ENCODE assay signal across 27 cellular contexts in genomic region chr20:48632825-48633619, GRCh38.
DNase-seq lines count a peak whose midpoint lies in the region; ATAC-seq lines count a peak whose summit lies in the region.
"Had no signal": no experiment of that assay in that cellular context is flagged by ENCODE, and none has a peak within 500 bp of the region (broad histone marks: within the 10 kb centered on the region; RNA-seq: fewer than 3 reads in every experiment).

No MANE protein-coding gene starts in this region.

- no peak for ATAC-seq in activated naive CD8-positive, alpha-beta T cell treated with anti-CD3 and anti-CD28 coated beads, Interleukin-2, amount 50 U/mL, for 24 hours
- no peak for ATAC-seq in activated T-helper 17 cell treated with anti-CD3 and anti-CD28 coated beads, Interleukin-2, amount 50 U/mL, for 72 hours (replicated peaks)
- ATAC-seq in natural killer cell treated with Interleukin-12 subunit alpha and Interleukin-12 subunit beta and Interleukin-15 and Interleukin-18, amount 100 ng/mL, for 72 hours: no peak
- no peak for ATAC-seq in GM18873 (IDR thresholded peaks at IDR 0.05; ENCODE audit: low FRiP score, unreplicated experiment)
- ATAC-seq: stimulated activated naive CD8-positive, alpha-beta T cell treated with anti-CD3 and anti-CD28 coated beads, Interleukin-15, amount 100 ng/mL, for 72 hours had no signal

- peaks cover 26% of the 10 kb centered on the region for H3K36me3 Mint-ChIP-seq in activated naive CD8-positive, alpha-beta T cell treated with anti-CD3 and anti-CD28 coated beads, Interleukin-2, amount 50 U/mL, for 24 hours (ENCODE audit: low read depth)
- H3K36me3 Mint-ChIP-seq in activated naive CD8-positive, alpha-beta T cell treated with anti-CD3 and anti-CD28 coated beads for 36 hours: peaks cover 8% of the 10 kb centered on the region
- H3K36me3 Mint-ChIP-seq in activated T-helper 17 cell treated with anti-CD3 and anti-CD28 coated beads, Interleukin-2, amount 50 U/mL, for 72 hours (ENCODE audit: low read depth): peaks cover 90% of the 10 kb centered on the region
- H3K36me3 Mint-ChIP-seq in natural killer cell treated with Interleukin-12 subunit alpha and Interleukin-12 subunit beta and Interleukin-15 and Interleukin-18, amount 100 ng/mL, for 72 hours: peaks cover 9% of the 10 kb centered on the region

- peaks cover 2% of the 10 kb centered on the region for H3K4me1 Mint-ChIP-seq in activated naive CD8-positive, alpha-beta T cell treated with anti-CD3 and anti-CD28 coated beads, Interleukin-2, amount 50 U/mL, for 24 hours
- H3K4me1 Mint-ChIP-seq in activated naive CD8-positive, alpha-beta T cell treated with anti-CD3 and anti-CD28 coated beads for 36 hours: peaks cover 3% of the 10 kb centered on the region
- peaks cover 12% of the 10 kb centered on the region for H3K4me1 Mint-ChIP-seq in activated T-helper 17 cell treated with anti-CD3 and anti-CD28 coated beads, Interleukin-2, amount 50 U/mL, for 72 hours
- H3K4me1 Mint-ChIP-seq in natural killer cell treated with Interleukin-12 subunit alpha and Interleukin-12 subunit beta and Interleukin-15 and Interleukin-18, amount 100 ng/mL, for 72 hours (ENCODE audit: low read depth in 2 of 2): peaks cover 21 to 27% of the 10 kb centered on the region in 2 donors

- no peak overlapping the region for H3K4me3 Mint-ChIP-seq in activated naive CD8-positive, alpha-beta T cell treated with anti-CD3 and anti-CD28 coated beads, Interleukin-2, amount 50 U/mL, for 24 hours
- H3K4me3 Mint-ChIP-seq in activated naive CD8-positive, alpha-beta T cell treated with anti-CD3 and anti-CD28 coated beads for 36 hours: no peak overlapping the region
- H3K4me3 Mint-ChIP-seq in activated T-helper 17 cell treated with anti-CD3 and anti-CD28 coated beads, Interleukin-2, amount 50 U/mL, for 72 hours: no peak overlapping the region
- H3K4me3 Mint-ChIP-seq in natural killer cell treated with Interleukin-12 subunit alpha and Interleukin-12 subunit beta and Interleukin-15 and Interleukin-18, amount 100 ng/mL, for 72 hours: no peak overlapping the region
- H3K4me3 Mint-ChIP-seq: activated naive CD8-positive, alpha-beta T cell; stimulated activated naive CD8-positive, alpha-beta T cell treated with anti-CD3 and anti-CD28 coated beads, Interleukin-15, amount 100 ng/mL, for 72 hours had no signal

- no peak for DNase-seq in activated naive CD8-positive, alpha-beta T cell treated with anti-CD3 and anti-CD28 coated beads, Interleukin-2, amount 50 U/mL, for 24 hours
- no peak for DNase-seq in activated naive CD8-positive, alpha-beta T cell treated with anti-CD3 and anti-CD28 coated beads for 36 hours
- DNase-seq in natural killer cell treated with Interleukin-12 subunit alpha and Interleukin-12 subunit beta and Interleukin-15 and Interleukin-18, amount 100 ng/mL, for 72 hours (ENCODE audit: low spot score): peak; percentile 28
- DNase-seq in amygdala (lab: John Stamatoyannopoulos, UW): no peak
- no peak for DNase-seq in nucleus accumbens (lab: John Stamatoyannopoulos, UW)
- DNase-seq in NCI-H510A treated with DMSO at 0.1 percent for 48 hours (lab: John Stamatoyannopoulos, UW): no peak
- DNase-seq: activated CD4-positive, alpha-beta T cell treated with anti-CD3 and anti-CD28 coated beads, Interleukin-2, amount 50 U/mL, for 4 hours; activated CD4-positive, CD25-positive, alpha-beta regulatory T cell; activated CD8-positive, alpha-beta memory T cell treated with anti-CD3 and anti-CD28 coated beads, Interleukin-2, amount 50 U/mL, for 4 hours; Calu3; DND-41; effector memory CD4-positive, alpha-beta T cell; erythroblast; GF-D8; HCEC 1CT; MM.1S; naive B cell; NCI-H1105 treated with DMSO at 0.1 percent for 48 hours; NCI-H1930; NCI-H524 treated with DMSO at 0.1 percent for 48 hours; ovary; RPMI8226; stimulated activated naive CD8-positive, alpha-beta T cell treated with anti-CD3 and anti-CD28 coated beads, Interleukin-15, amount 100 ng/mL, for 72 hours; uterus had no signal

- no peaks in the 10 kb centered on the region for H3K9me3 Mint-ChIP-seq in activated naive CD8-positive, alpha-beta T cell treated with anti-CD3 and anti-CD28 coated beads, Interleukin-2, amount 50 U/mL, for 24 hours
- no peaks in the 10 kb centered on the region for H3K9me3 Mint-ChIP-seq in activated naive CD8-positive, alpha-beta T cell treated with anti-CD3 and anti-CD28 coated beads for 36 hours
- no peaks in the 10 kb centered on the region for H3K9me3 Mint-ChIP-seq in activated T-helper 17 cell treated with anti-CD3 and anti-CD28 coated beads, Interleukin-2, amount 50 U/mL, for 72 hours
- no peaks in the 10 kb centered on the region for H3K9me3 Mint-ChIP-seq in natural killer cell treated with Interleukin-12 subunit alpha and Interleukin-12 subunit beta and Interleukin-15 and Interleukin-18, amount 100 ng/mL, for 72 hours
- H3K9me3 Mint-ChIP-seq: naive B cell; stimulated activated naive CD8-positive, alpha-beta T cell treated with anti-CD3 and anti-CD28 coated beads, Interleukin-15, amount 100 ng/mL, for 72 hours had no signal

- H3K27me3 Mint-ChIP-seq in activated naive CD8-positive, alpha-beta T cell treated with anti-CD3 and anti-CD28 coated beads, Interleukin-2, amount 50 U/mL, for 24 hours: no peaks in the 10 kb centered on the region
- no peaks in the 10 kb centered on the region for H3K27me3 Mint-ChIP-seq in activated naive CD8-positive, alpha-beta T cell treated with anti-CD3 and anti-CD28 coated beads for 36 hours
- no peaks in the 10 kb centered on the region for H3K27me3 Mint-ChIP-seq in activated T-helper 17 cell treated with anti-CD3 and anti-CD28 coated beads, Interleukin-2, amount 50 U/mL, for 72 hours
- H3K27me3 Mint-ChIP-seq in natural killer cell treated with Interleukin-12 subunit alpha and Interleukin-12 subunit beta and Interleukin-15 and Interleukin-18, amount 100 ng/mL, for 72 hours: no peaks in the 10 kb centered on the region
- H3K27me3 Mint-ChIP-seq: activated naive CD8-positive, alpha-beta T cell; naive B cell; stimulated activated naive CD8-positive, alpha-beta T cell treated with anti-CD3 and anti-CD28 coated beads, Interleukin-15, amount 100 ng/mL, for 72 hours had no signal

- peak overlapping the region; percentile 17 for H3K27ac Mint-ChIP-seq in activated naive CD8-positive, alpha-beta T cell treated with anti-CD3 and anti-CD28 coated beads, Interleukin-2, amount 50 U/mL, for 24 hours
- no peak overlapping the region for H3K27ac Mint-ChIP-seq in activated naive CD8-positive, alpha-beta T cell treated with anti-CD3 and anti-CD28 coated beads for 36 hours
- H3K27ac Mint-ChIP-seq in activated T-helper 17 cell treated with anti-CD3 and anti-CD28 coated beads, Interleukin-2, amount 50 U/mL, for 72 hours: peak overlapping the region; percentile 82
- H3K27ac Mint-ChIP-seq in natural killer cell treated with Interleukin-12 subunit alpha and Interleukin-12 subunit beta and Interleukin-15 and Interleukin-18, amount 100 ng/mL, for 72 hours: peak overlapping the region; percentile 41 to 75
